In the genomic region with DNA sequence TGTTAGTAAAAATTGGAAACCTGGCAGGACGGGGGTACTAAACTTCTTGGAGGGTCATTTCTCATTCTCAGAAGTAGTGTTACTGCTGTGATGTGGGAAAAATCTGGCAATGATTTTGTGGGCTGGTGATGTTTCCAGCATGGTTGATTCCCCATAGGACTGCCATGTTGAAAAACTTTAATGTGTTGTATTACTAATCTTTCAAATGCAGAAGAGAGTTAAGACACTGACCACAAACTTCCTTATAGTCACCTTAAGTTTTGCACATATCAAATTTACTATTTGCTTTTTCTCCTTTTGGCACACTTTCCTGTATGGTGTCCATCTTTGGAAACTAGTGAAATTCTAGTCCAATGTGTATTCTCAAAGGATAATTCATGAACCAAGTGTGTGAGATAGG, we compare ENCODE assay signal across 1 cellular context.
TF ChIP-seq lines count a peak whose summit lies in the region.

No MANE protein-coding gene starts in this region.

TF ChIP-seq in GM12878, 131 proteins besides CTCF, POLR2A, EP300 and RAD21 (continued from another document):
- TF ChIP-seq YY1 (IDR thresholded peaks at IDR 0.05; ENCODE audit: low read depth, low read length) (0 out of 2 replicates have a peak, but pooled peaks have one; percentile 30), ZNF592 (IDR thresholded peaks at IDR 0.05) (0 out of 2 replicates have a peak, but pooled peaks have one; percentile 17), RAD51 (IDR thresholded peaks at IDR 0.05) (no peak), ZNF217 (IDR thresholded peaks at IDR 0.05) (no peak), ZZZ3 (IDR thresholded peaks at IDR 0.05; ENCODE audit: control insufficient read depth, insufficient read length, low read depth) (no peak), ATF2 (IDR thresholded peaks at IDR 0.05; ENCODE audit: low read length) (no peak), MEF2A (IDR thresholded peaks at IDR 0.05; ENCODE audit: insufficient read depth, low read depth, low read length) (no peak), LARP7 (IDR thresholded peaks at IDR 0.05) (no peak), IKZF2 (IDR thresholded peaks at IDR 0.05) (no peak), MYC (IDR thresholded peaks at IDR 0.05; ENCODE audit: insufficient read depth, insufficient read length, insufficient replicate concordance, low read length, severe bottlenecking) (no peak), TCF7 (IDR thresholded peaks at IDR 0.05; ENCODE audit: borderline replicate concordance) (no peak), ZNF687 (IDR thresholded peaks at IDR 0.05) (0 out of 2 replicates have a peak, but pooled peaks have one; percentile 41), SMARCA5 (IDR thresholded peaks at IDR 0.05) (no peak), BACH1 (IDR thresholded peaks at IDR 0.05; ENCODE audit: borderline replicate concordance) (no peak), USF1 (IDR thresholded peaks at IDR 0.05; ENCODE audit: borderline replicate concordance, extremely low read length, insufficient read depth, low read depth, low read length) (no peak), ATF7 (IDR thresholded peaks at IDR 0.05; ENCODE audit: low read depth) (no peak), NFYA (IDR thresholded peaks at IDR 0.05; ENCODE audit: borderline replicate concordance, low read depth, low read length) (no peak), TBL1XR1 (IDR thresholded peaks at IDR 0.05; ENCODE audit: low read depth, low read length) (no peak), STAT1 (conservative IDR thresholded peaks at IDR 0.05) (no peak), CEBPB (IDR thresholded peaks at IDR 0.05; ENCODE audit: borderline replicate concordance in 1 of 2, low read depth in 2 of 2, low read length in 2 of 2) (no peak), CHD4 (IDR thresholded peaks at IDR 0.05) (no peak)
- TF ChIP-seq, protein P1, sequence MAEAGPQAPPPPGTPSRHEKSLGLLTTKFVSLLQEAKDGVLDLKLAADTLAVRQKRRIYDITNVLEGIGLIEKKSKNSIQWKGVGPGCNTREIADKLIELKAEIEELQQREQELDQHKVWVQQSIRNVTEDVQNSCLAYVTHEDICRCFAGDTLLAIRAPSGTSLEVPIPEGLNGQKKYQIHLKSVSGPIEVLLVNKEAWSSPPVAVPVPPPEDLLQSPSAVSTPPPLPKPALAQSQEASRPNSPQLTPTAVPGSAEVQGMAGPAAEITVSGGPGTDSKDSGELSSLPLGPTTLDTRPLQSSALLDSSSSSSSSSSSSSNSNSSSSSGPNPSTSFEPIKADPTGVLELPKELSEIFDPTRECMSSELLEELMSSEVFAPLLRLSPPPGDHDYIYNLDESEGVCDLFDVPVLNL (IDR thresholded peaks at IDR 0.05; ENCODE audit: low read depth, low read length), result no peak
- TF ChIP-seq, protein P2, sequence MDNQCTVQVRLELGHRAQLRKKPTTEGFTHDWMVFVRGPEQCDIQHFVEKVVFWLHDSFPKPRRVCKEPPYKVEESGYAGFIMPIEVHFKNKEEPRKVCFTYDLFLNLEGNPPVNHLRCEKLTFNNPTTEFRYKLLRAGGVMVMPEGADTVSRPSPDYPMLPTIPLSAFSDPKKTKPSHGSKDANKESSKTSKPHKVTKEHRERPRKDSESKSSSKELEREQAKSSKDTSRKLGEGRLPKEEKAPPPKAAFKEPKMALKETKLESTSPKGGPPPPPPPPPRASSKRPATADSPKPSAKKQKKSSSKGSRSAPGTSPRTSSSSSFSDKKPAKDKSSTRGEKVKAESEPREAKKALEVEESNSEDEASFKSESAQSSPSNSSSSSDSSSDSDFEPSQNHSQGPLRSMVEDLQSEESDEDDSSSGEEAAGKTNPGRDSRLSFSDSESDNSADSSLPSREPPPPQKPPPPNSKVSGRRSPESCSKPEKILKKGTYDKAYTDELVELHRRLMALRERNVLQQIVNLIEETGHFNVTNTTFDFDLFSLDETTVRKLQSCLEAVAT (IDR thresholded peaks at IDR 0.05), result no peak
